Comparison of ENCODE assay signal across 1 cellular context in genomic region chr9:76654575-76654974, GRCh38.
TF ChIP-seq lines count a peak whose summit lies in the region.

No MANE protein-coding gene starts in this region.

TF ChIP-seq in SK-N-SH, 30 proteins besides CTCF, POLR2A, EP300 and RAD21 (continued from another document):
- TF ChIP-seq ZBTB33 (IDR thresholded peaks at IDR 0.05; ENCODE audit: borderline replicate concordance, low read depth) (no peak), TCF12 (IDR thresholded peaks at IDR 0.05) (peak; percentile 69)
